Comparison of ENCODE assay signal across 1 cellular context in the genomic region with DNA sequence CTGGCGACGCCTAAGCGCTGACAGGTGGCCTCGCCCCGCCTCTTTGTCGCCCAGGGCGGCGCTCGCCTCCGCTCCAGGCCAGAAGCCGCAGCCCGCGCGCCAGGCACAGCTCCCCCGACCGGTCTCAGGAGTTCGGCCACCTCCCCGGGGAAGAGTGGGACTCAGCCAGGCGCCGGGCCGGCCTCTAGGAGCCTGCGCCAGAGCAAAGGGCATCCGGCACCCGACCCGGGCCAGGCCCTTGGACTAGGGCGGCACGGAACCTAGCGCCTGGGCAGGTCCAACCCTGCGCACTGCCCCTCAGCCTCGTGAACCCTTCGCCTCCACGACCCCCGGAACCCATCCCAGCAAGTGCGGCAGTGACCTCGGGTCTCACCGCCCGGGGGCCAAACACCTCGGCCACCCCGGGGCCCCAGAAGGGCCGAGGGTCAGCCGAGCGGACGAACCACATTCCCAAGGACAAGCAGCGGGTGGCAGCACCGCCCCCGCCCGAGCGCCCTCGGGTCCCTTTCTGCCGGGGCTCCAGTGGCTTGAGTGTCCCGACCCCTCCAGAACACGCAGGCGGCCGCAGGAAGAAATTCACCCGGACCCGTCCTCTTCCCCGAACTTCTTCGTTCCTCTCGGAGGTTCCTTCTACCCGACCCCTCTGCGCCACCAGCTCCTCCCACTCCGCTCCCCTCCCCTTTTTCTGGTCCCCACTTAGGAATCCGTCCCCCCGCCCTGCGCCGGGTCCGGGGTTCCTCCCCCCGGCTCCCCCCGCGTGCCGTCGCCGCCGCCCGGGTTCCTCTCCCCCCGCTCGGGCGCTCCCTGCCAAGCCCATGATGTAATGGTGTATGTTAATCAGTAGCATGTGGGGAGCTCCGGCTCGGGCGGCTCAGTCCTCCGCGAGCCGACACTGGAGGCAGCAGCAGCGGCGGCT.
A peak's percentile ranks its signal among the peaks of the same experiment; 100 is the strongest.
TF ChIP-seq lines count a peak whose summit lies in the region.

No MANE protein-coding gene starts in this region.

TF ChIP-seq in HepG2, 621 proteins besides CTCF, POLR2A, EP300 and RAD21 (continued from another document and continues in another):
- TF ChIP-seq, protein P1, sequence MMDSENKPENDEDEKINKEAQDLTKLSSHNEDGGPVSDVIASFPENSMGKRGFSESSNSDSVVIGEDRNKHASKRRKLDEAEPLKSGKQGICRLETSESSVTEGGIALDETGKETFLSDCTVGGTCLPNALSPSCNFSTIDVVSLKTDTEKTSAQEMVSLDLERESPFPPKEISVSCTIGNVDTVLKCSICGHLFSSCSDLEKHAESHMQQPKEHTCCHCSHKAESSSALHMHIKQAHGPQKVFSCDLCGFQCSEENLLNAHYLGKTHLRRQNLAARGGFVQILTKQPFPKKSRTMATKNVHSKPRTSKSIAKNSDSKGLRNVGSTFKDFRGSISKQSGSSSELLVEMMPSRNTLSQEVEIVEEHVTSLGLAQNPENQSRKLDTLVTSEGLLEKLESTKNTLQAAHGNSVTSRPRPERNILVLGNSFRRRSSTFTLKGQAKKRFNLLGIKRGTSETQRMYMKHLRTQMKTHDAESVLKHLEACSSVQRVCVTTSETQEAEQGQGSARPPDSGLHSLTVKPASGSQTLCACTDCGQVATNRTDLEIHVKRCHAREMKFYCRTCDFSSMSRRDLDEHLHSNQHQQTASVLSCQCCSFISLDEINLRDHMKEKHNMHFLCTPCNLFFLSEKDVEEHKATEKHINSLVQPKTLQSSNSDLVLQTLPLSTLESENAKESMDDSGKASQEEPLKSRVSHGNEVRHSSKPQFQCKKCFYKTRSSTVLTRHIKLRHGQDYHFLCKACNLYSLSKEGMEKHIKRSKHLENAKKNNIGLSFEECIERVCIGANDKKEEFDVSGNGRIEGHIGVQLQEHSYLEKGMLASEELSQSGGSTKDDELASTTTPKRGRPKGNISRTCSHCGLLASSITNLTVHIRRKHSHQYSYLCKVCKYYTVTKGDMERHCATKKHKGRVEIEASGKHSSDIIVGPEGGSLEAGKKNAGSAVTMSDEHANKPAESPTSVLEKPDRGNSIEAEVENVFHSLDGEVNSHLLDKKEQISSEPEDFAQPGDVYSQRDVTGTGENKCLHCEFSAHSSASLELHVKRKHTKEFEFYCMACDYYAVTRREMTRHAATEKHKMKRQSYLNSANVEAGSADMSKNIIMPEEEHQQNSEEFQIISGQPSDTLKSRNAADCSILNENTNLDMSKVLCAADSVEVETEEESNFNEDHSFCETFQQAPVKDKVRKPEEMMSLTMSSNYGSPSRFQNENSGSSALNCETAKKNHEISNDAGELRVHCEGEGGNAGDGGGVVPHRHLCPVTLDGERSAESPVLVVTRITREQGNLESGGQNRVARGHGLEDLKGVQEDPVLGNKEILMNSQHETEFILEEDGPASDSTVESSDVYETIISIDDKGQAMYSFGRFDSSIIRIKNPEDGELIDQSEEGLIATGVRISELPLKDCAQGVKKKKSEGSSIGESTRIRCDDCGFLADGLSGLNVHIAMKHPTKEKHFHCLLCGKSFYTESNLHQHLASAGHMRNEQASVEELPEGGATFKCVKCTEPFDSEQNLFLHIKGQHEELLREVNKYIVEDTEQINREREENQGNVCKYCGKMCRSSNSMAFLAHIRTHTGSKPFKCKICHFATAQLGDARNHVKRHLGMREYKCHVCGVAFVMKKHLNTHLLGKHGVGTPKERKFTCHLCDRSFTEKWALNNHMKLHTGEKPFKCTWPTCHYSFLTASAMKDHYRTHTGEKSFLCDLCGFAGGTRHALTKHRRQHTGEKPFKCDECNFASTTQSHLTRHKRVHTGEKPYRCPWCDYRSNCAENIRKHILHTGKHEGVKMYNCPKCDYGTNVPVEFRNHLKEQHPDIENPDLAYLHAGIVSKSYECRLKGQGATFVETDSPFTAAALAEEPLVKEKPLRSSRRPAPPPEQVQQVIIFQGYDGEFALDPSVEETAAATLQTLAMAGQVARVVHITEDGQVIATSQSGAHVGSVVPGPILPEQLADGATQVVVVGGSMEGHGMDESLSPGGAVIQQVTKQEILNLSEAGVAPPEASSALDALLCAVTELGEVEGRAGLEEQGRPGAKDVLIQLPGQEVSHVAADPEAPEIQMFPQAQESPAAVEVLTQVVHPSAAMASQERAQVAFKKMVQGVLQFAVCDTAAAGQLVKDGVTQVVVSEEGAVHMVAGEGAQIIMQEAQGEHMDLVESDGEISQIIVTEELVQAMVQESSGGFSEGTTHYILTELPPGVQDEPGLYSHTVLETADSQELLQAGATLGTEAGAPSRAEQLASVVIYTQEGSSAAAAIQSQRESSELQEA (CRISPR knock-in tag; IDR thresholded peaks at IDR 0.05; ENCODE audit: not compliant biosample characterization) = peak; percentile 78
- TF ChIP-seq, protein P2, sequence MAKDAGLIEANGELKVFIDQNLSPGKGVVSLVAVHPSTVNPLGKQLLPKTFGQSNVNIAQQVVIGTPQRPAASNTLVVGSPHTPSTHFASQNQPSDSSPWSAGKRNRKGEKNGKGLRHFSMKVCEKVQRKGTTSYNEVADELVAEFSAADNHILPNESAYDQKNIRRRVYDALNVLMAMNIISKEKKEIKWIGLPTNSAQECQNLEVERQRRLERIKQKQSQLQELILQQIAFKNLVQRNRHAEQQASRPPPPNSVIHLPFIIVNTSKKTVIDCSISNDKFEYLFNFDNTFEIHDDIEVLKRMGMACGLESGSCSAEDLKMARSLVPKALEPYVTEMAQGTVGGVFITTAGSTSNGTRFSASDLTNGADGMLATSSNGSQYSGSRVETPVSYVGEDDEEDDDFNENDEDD (CRISPR knock-in tag; IDR thresholded peaks at IDR 0.05; ENCODE audit: borderline replicate concordance) = peak; percentile 52; the same call in 1 of the 2 replicates
- TF ChIP-seq NRL (CRISPR knock-in tag; IDR thresholded peaks at IDR 0.05; ENCODE audit: borderline replicate concordance) = peak; percentile 93
- peak; percentile 41; the same call in 1 of the 2 replicates for TF ChIP-seq ZNF557 (CRISPR knock-in tag; IDR thresholded peaks at IDR 0.05)
- peak; percentile 63 for TF ChIP-seq ZNF225 (CRISPR knock-in tag; IDR thresholded peaks at IDR 0.05)
- TF ChIP-seq NR2C2 (CRISPR knock-in tag; IDR thresholded peaks at IDR 0.05; ENCODE audit: borderline replicate concordance) = peak; percentile 62; the same call in 1 of the 2 replicates
- TF ChIP-seq ATF7 (IDR thresholded peaks at IDR 0.05) = peak; percentile 74
- peak; percentile 97 for TF ChIP-seq ATF7 (CRISPR knock-in tag; IDR thresholded peaks at IDR 0.05)
- TF ChIP-seq, protein P3, sequence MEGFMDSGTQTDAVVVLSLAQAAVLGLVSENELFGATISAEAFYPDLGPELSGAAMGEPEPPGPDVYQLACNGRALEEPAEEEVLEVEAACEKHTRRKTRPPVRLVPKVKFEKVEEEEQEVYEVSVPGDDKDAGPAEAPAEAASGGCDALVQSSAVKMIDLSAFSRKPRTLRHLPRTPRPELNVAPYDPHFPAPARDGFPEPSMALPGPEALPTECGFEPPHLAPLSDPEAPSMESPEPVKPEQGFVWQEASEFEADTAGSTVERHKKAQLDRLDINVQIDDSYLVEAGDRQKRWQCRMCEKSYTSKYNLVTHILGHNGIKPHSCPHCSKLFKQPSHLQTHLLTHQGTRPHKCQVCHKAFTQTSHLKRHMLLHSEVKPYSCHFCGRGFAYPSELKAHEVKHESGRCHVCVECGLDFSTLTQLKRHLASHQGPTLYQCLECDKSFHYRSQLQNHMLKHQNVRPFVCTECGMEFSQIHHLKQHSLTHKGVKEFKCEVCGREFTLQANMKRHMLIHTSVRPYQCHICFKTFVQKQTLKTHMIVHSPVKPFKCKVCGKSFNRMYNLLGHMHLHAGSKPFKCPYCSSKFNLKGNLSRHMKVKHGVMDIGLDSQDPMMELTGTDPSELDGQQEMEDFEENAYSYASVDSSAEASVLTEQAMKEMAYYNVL (CRISPR knock-in tag; IDR thresholded peaks at IDR 0.05; ENCODE audit: borderline replicate concordance) = no peak
- TF ChIP-seq, protein P4, sequence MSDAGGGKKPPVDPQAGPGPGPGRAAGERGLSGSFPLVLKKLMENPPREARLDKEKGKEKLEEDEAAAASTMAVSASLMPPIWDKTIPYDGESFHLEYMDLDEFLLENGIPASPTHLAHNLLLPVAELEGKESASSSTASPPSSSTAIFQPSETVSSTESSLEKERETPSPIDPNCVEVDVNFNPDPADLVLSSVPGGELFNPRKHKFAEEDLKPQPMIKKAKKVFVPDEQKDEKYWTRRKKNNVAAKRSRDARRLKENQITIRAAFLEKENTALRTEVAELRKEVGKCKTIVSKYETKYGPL (CRISPR knock-in tag; IDR thresholded peaks at IDR 0.05) = 0 out of 2 replicates have a peak, but pooled peaks have one; percentile 59
- no peak for TF ChIP-seq RFX3 (CRISPR knock-in tag; IDR thresholded peaks at IDR 0.05)
- TF ChIP-seq ZNF224 (CRISPR knock-in tag; IDR thresholded peaks at IDR 0.05) = peak; percentile 79
- peak; percentile 54; the same call in 1 of the 2 replicates for TF ChIP-seq ZMYM4 (CRISPR knock-in tag; IDR thresholded peaks at IDR 0.05)
- TF ChIP-seq, protein P5, sequence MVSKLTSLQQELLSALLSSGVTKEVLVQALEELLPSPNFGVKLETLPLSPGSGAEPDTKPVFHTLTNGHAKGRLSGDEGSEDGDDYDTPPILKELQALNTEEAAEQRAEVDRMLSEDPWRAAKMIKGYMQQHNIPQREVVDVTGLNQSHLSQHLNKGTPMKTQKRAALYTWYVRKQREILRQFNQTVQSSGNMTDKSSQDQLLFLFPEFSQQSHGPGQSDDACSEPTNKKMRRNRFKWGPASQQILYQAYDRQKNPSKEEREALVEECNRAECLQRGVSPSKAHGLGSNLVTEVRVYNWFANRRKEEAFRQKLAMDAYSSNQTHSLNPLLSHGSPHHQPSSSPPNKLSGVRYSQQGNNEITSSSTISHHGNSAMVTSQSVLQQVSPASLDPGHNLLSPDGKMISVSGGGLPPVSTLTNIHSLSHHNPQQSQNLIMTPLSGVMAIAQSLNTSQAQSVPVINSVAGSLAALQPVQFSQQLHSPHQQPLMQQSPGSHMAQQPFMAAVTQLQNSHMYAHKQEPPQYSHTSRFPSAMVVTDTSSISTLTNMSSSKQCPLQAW (CRISPR knock-in tag; IDR thresholded peaks at IDR 0.05) = peak; percentile 88
- TF ChIP-seq, protein P6, sequence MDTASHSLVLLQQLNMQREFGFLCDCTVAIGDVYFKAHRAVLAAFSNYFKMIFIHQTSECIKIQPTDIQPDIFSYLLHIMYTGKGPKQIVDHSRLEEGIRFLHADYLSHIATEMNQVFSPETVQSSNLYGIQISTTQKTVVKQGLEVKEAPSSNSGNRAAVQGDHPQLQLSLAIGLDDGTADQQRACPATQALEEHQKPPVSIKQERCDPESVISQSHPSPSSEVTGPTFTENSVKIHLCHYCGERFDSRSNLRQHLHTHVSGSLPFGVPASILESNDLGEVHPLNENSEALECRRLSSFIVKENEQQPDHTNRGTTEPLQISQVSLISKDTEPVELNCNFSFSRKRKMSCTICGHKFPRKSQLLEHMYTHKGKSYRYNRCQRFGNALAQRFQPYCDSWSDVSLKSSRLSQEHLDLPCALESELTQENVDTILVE (CRISPR knock-in tag; IDR thresholded peaks at IDR 0.05) = peak; percentile 56
- peak; percentile 80 for TF ChIP-seq ZNF547 (CRISPR knock-in tag; IDR thresholded peaks at IDR 0.05)
- peak; percentile 45; the same call in 1 of the 2 replicates for TF ChIP-seq ZBTB7A (CRISPR knock-in tag; IDR thresholded peaks at IDR 0.05)
- TF ChIP-seq PITX1 (CRISPR knock-in tag; IDR thresholded peaks at IDR 0.05) = peak; percentile 62
- TF ChIP-seq ERF (CRISPR knock-in tag; IDR thresholded peaks at IDR 0.05) = peak; percentile 68
- no peak for TF ChIP-seq ZNF382 (CRISPR knock-in tag; IDR thresholded peaks at IDR 0.05; ENCODE audit: borderline replicate concordance)
- no peak for TF ChIP-seq SOX13 (IDR thresholded peaks at IDR 0.05)
- peak in 1 of 2 experiments; percentile 51; a peak in 1 of 4 replicates for TF ChIP-seq SOX13 (CRISPR knock-in tag; conservative IDR thresholded peaks at IDR 0.05 in 1 of 2, IDR thresholded peaks at IDR 0.05 in 1 of 2)
- TF ChIP-seq, protein P7, sequence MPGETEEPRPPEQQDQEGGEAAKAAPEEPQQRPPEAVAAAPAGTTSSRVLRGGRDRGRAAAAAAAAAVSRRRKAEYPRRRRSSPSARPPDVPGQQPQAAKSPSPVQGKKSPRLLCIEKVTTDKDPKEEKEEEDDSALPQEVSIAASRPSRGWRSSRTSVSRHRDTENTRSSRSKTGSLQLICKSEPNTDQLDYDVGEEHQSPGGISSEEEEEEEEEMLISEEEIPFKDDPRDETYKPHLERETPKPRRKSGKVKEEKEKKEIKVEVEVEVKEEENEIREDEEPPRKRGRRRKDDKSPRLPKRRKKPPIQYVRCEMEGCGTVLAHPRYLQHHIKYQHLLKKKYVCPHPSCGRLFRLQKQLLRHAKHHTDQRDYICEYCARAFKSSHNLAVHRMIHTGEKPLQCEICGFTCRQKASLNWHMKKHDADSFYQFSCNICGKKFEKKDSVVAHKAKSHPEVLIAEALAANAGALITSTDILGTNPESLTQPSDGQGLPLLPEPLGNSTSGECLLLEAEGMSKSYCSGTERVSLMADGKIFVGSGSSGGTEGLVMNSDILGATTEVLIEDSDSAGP (CRISPR knock-in tag; IDR thresholded peaks at IDR 0.05; ENCODE audit: borderline replicate concordance) = peak; percentile 93; the same call in 1 of the 2 replicates
- no peak; the same call in 1 of the 2 replicates for TF ChIP-seq NCOA2 (CRISPR knock-in tag; IDR thresholded peaks at IDR 0.05)
- peak; percentile 23 for TF ChIP-seq GZF1 (CRISPR knock-in tag; IDR thresholded peaks at IDR 0.05)
- no peak for TF ChIP-seq TEAD2 (CRISPR knock-in tag; IDR thresholded peaks at IDR 0.05)
- TF ChIP-seq NFE2L1 (CRISPR knock-in tag; IDR thresholded peaks at IDR 0.05; ENCODE audit: borderline replicate concordance) = 0 out of 2 replicates have a peak, but pooled peaks have one; percentile 44
- peak; percentile 60 for TF ChIP-seq CBX1 (IDR thresholded peaks at IDR 0.05; ENCODE audit: low read depth)
- TF ChIP-seq ZKSCAN8 (CRISPR knock-in tag; IDR thresholded peaks at IDR 0.05; ENCODE audit: borderline replicate concordance) = 0 out of 2 replicates have a peak, but pooled peaks have one; percentile 50
- TF ChIP-seq U2AF2 (IDR thresholded peaks at IDR 0.05; ENCODE audit: low read depth, low read length) = no peak
- TF ChIP-seq EEA1 (CRISPR knock-in tag; IDR thresholded peaks at IDR 0.05; ENCODE audit: borderline replicate concordance) = peak; percentile 78
- TF ChIP-seq HNRNPLL (IDR thresholded peaks at IDR 0.05; ENCODE audit: low read depth, low read length, poor library complexity, severe bottlenecking) = peak; percentile 43
- TF ChIP-seq, protein P8, sequence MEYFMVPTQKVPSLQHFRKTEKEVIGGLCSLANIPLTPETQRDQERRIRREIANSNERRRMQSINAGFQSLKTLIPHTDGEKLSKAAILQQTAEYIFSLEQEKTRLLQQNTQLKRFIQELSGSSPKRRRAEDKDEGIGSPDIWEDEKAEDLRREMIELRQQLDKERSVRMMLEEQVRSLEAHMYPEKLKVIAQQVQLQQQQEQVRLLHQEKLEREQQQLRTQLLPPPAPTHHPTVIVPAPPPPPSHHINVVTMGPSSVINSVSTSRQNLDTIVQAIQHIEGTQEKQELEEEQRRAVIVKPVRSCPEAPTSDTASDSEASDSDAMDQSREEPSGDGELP (IDR thresholded peaks at IDR 0.05; ENCODE audit: borderline replicate concordance, low read depth) = peak; percentile 39; the same call in 1 of the 2 replicates
- TF ChIP-seq ZNF12 (CRISPR knock-in tag; IDR thresholded peaks at IDR 0.05) = no peak
